31 cellular contexts compared by ENCODE assay signal in the genomic region with DNA sequence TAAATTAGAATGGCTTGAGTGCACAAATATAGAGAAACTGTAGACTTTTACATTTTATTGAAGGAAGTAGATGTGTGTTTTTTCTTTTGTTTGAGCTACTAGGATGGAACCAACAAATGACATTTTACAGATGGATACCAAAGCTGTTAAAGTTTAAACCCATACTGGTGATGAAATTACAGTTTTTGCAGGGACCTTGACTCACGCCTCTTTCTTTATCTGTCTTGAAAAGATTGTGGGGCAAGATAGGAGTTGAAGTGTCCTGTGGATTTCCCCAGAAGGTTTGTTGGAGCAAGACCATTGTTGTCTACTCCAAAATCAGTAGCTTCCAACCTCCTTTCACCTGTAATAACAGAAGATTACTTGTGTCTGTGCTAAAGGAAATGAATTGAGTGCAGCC. TPM values are rescaled to one million over a fixed set of nuclear protein-coding genes. Genes with fewer than 3 reads are reported as not detected.
DNase-seq lines count a peak whose midpoint lies in the region; ATAC-seq, FAIRE-seq and TF ChIP-seq lines count a peak whose summit lies in the region.
"Had no signal": no experiment of that assay in that cellular context is flagged by ENCODE, and none has a peak within 500 bp of the region (broad histone marks: within the 10 kb centered on the region; RNA-seq: fewer than 3 reads in every experiment).

No MANE protein-coding gene starts in this region.

- H3K23ac ChIP-seq in H1 (ENCODE audit: insufficient read length) (no peak overlapping the region), mesenchymal stem cell (ENCODE audit: low read length in 2 of 2) (no peak overlapping the region)

- H3K79me1 ChIP-seq in H1 (ENCODE audit: low read depth, low read length) (no peaks in the 10 kb centered on the region), mesenchymal stem cell (replicated peaks; ENCODE audit: low read length, poor library complexity, severe bottlenecking) (no peaks in the 10 kb centered on the region)

- BruUV-seq in HepG2 (replicated peaks; lab: Mats Ljungman, UMichigan) (no TSS peak), OCI-LY7 (replicated peaks; lab: Mats Ljungman, UMichigan) (no TSS peak)

- H3K9ac ChIP-seq in HepG2 (ENCODE audit: insufficient read depth, low read depth, low read length), result no peak overlapping the region
- H3K9ac ChIP-seq in H1 (replicated peaks in 1 of 4; ENCODE audit: extremely low read depth in 1 of 4, low read depth in 3 of 4, low read length in 3 of 4), result no peak overlapping the region
- no peak overlapping the region for H3K9ac ChIP-seq in mesenchymal stem cell (ENCODE audit: low read length)

- H2BK120ac ChIP-seq in H1 (replicated peaks; ENCODE audit: low read depth, low read length) (peak overlapping the region; percentile 68), mesenchymal stem cell (ENCODE audit: low read depth, low read length) (no peak overlapping the region)

- H3K18ac ChIP-seq in H1 (ENCODE audit: extremely low read depth, low read length), result no peak overlapping the region
- no peak overlapping the region for H3K18ac ChIP-seq in mesenchymal stem cell (ENCODE audit: low read depth in 1 of 2, low read length in 2 of 2)

- H3K36me3 ChIP-seq in HepG2 (replicated peaks in 1 of 2; ENCODE audit: control insufficient read depth in 1 of 2, insufficient read depth in 2 of 2, low read length in 2 of 2), result no peaks in the 10 kb centered on the region
- no peaks in the 10 kb centered on the region for H3K36me3 ChIP-seq in right lobe of liver
- no peaks in the 10 kb centered on the region for H3K36me3 ChIP-seq in H1 (ENCODE audit: control insufficient read depth in 2 of 4, insufficient read depth in 4 of 4, low read length in 3 of 4)
- no peaks in the 10 kb centered on the region for H3K36me3 ChIP-seq in mesenchymal stem cell (ENCODE audit: control insufficient read depth in 1 of 2, insufficient read depth in 2 of 2, low read depth in 1 of 2, low read length in 2 of 2)
- no peaks in the 10 kb centered on the region for H3K36me3 ChIP-seq in OCI-LY7 (ENCODE audit: insufficient read depth, low read length)
- H3K36me3 ChIP-seq: cardiac muscle cell, heart right ventricle, SJCRH30 had no signal

- H3K27ac ChIP-seq in HepG2 (ENCODE audit: extremely low read length, insufficient read depth, low read length) (no peak overlapping the region), right lobe of liver (no peak overlapping the region), H1 (ENCODE audit: low read depth, low read length) (no peak overlapping the region), mesenchymal stem cell (ENCODE audit: low read length, poor library complexity, severe bottlenecking) (peak overlapping the region; percentile 21), OCI-LY7 (ENCODE audit: low read depth, low read length, poor library complexity, severe bottlenecking) (no peak overlapping the region)
- H3K27ac ChIP-seq: cardiac muscle cell, coronary artery, foreskin keratinocyte, HL-60, SJCRH30, testis had no signal

- H3K4me3 ChIP-seq in HepG2 (replicated peaks in 1 of 3; ENCODE audit: insufficient read depth in 1 of 3, low read depth in 2 of 3, low read length in 3 of 3) (no peak overlapping the region), right lobe of liver (no peak overlapping the region), H1 (ENCODE audit: extremely low read depth in 1 of 4, insufficient read depth in 2 of 4, low read depth in 3 of 4, low read length in 4 of 4) (peak overlapping the region in 1 of 4 experiments; percentile 18; a peak in 1 of 8 replicates), mesenchymal stem cell (ENCODE audit: insufficient read depth in 1 of 2, low read depth in 1 of 2, low read length in 2 of 2) (no peak overlapping the region), OCI-LY7 (ENCODE audit: low read depth, low read length, poor library complexity, severe bottlenecking) (no peak overlapping the region)
- H3K4me3 ChIP-seq: cardiac muscle cell, coronary artery, heart right ventricle, SJCRH30, testis had no signal

- H3K79me2 ChIP-seq in HepG2 (ENCODE audit: insufficient read depth, low read length), result no peaks in the 10 kb centered on the region
- no peaks in the 10 kb centered on the region for H3K79me2 ChIP-seq in H1 (ENCODE audit: control insufficient read depth in 1 of 2, insufficient read depth in 2 of 2, low read length in 2 of 2)
- no peaks in the 10 kb centered on the region for H3K79me2 ChIP-seq in OCI-LY7 (ENCODE audit: insufficient read depth, low read depth, low read length)

- 0% methylated on average over 1 of the region's 1 CpG for WGBS in HepG2 (ENCODE audit: low lambda C conversion rate)
- 17% methylated on average over 1 of the region's 1 CpG for WGBS in right lobe of liver (ENCODE audit: insufficient coverage, low coverage, low lambda C conversion rate, missing lambda C conversion rate)
- 83% methylated on average over 1 of the region's 1 CpG; no CpG with 5 or more reads in 1 of the 2 experiments for WGBS in H1 (ENCODE audit: extremely low coverage in 1 of 2, insufficient coverage in 1 of 2, insufficient read length in 1 of 2, insufficient replicate concordance in 2 of 2, low coverage in 1 of 2, low lambda C conversion rate in 2 of 2, missing lambda C conversion rate in 1 of 2), 2 experiments
- WGBS in mesenchymal stem cell, result no CpG with 5 or more reads among the region's 1 CpG

- no peak overlapping the region for H4K5ac ChIP-seq in H1 (ENCODE audit: insufficient read length, low read depth, low read length)

- TF ChIP-seq POLR2A in HepG2 (IDR thresholded peaks at IDR 0.05; ENCODE audit: insufficient read depth in 1 of 2, low read depth in 2 of 2, low read length in 2 of 2) (no peak), right lobe of liver (IDR thresholded peaks at IDR 0.05) (no peak), H1 (IDR thresholded peaks at IDR 0.05; ENCODE audit: control extremely low read depth in 1 of 2, low read depth in 2 of 2, low read length in 2 of 2) (no peak)

- no peak overlapping the region for H4K8ac ChIP-seq in H1 (ENCODE audit: extremely low read depth, insufficient read depth, low read length)
- no peak overlapping the region for H4K8ac ChIP-seq in mesenchymal stem cell (ENCODE audit: low read length)

- 0 out of 2 replicates have a peak overlapping the region, but pooled peaks have one; percentile 16 for H2BK20ac ChIP-seq in H1 (ENCODE audit: low read length)

- CTCF ChIA-PET in HepG2 (lab: Yijun Ruan, JAX; ENCODE audit: low intra/inter-chr PET ratio, low total read pairs), result no interaction called here
- CTCF ChIA-PET in H1 (lab: Charles Lee; ENCODE audit: partially characterized antibody), result no interaction called here
- CTCF ChIA-PET in OCI-LY7 (lab: Charles Lee; ENCODE audit: unreplicated experiment), result no interaction called here

- TF ChIP-seq CTCF in HepG2 (CRISPR knock-in tag; IDR thresholded peaks at IDR 0.05) (no peak), right lobe of liver (IDR thresholded peaks at IDR 0.05) (no peak), H1 (IDR thresholded peaks at IDR 0.05; ENCODE audit: control extremely low read depth in 1 of 3, insufficient read depth in 1 of 3, low read depth in 1 of 3, low read length in 3 of 3) (no peak), OCI-LY7 (conservative IDR thresholded peaks at IDR 0.05; ENCODE audit: low read length) (no peak)

- FAIRE-seq in HepG2 (lab: Jason Lieb, UNC) (no peak), H1 (lab: Jason Lieb, UNC) (no peak)
- FAIRE-seq: A204.1, GM18507 had no signal

- H2AK5ac ChIP-seq in H1 (ENCODE audit: low read depth, low read length), result no peak overlapping the region
- no peak overlapping the region for H2AK5ac ChIP-seq in mesenchymal stem cell (ENCODE audit: low read length, severe bottlenecking)

- TF ChIP-seq RAD21 in HepG2 (CRISPR knock-in tag; IDR thresholded peaks at IDR 0.05) (no peak), H1 (IDR thresholded peaks at IDR 0.05 in 1 of 2, conservative IDR thresholded peaks at IDR 0.05 in 1 of 2; ENCODE audit: low read depth in 2 of 2, low read length in 2 of 2) (no peak)

- H3K27me3 ChIP-seq in HepG2 (ENCODE audit: control insufficient read depth in 1 of 2, insufficient read depth in 2 of 2, low read length in 2 of 2) (0 out of 5 replicates have a peak, but pooled peaks cover 0 to 1% of the 10 kb centered on the region in 2 experiments), right lobe of liver (no peaks in the 10 kb centered on the region), H1 (replicated peaks in 1 of 4; ENCODE audit: control insufficient read depth in 3 of 4, extremely low read depth in 1 of 4, insufficient read depth in 3 of 4, low read length in 3 of 4) (no peaks in the 10 kb centered on the region), mesenchymal stem cell (ENCODE audit: control insufficient read depth in 1 of 2, insufficient read depth in 1 of 2, low read length in 2 of 2) (no peaks in the 10 kb centered on the region)
- H3K27me3 ChIP-seq: cardiac muscle cell, foreskin keratinocyte, heart right ventricle, SJCRH30, testis had no signal

- H3K14ac ChIP-seq in H1 (ENCODE audit: insufficient read length) (no peak overlapping the region), mesenchymal stem cell (ENCODE audit: low read length in 2 of 2) (no peak overlapping the region)

- H2BK5ac ChIP-seq in H1 (ENCODE audit: low read depth, low read length), result no peak overlapping the region
- no peak overlapping the region for H2BK5ac ChIP-seq in mesenchymal stem cell (ENCODE audit: low read depth, low read length, poor library complexity, severe bottlenecking)

- peak overlapping the region; percentile 36 for H4K91ac ChIP-seq in H1 (replicated peaks; ENCODE audit: insufficient read length, low read length)
- no peak overlapping the region for H4K91ac ChIP-seq in mesenchymal stem cell (ENCODE audit: low read length)

- in situ Hi-C loops in HepG2 (cut with HindIII; ENCODE audit: extremely low pct_ligation_motif_present, low pct_unique_long_range_greater_than_20kb), result no loop called here

- DNase-seq in HepG2 (ENCODE audit: low spot score), result no peak
- DNase-seq in right lobe of liver, result no peak
- DNase-seq in H1 (ENCODE audit: low read depth in 1 of 2, low spot score in 2 of 2), result no peak
- peak; percentile 27 for DNase-seq in mesenchymal stem cell
- no peak for DNase-seq in SHP77 treated with DMSO at 0.1 percent for 48 hours (lab: John Stamatoyannopoulos, UW)
- DNase-seq in NOMO-1 (lab: John Stamatoyannopoulos, UW; ENCODE audit: unreplicated experiment in 2 of 2), result no peak
- no peak for DNase-seq in OCI-LY7 (ENCODE audit: low spot score)
- DNase-seq: activated CD4-positive, alpha-beta T cell treated with anti-CD3 and anti-CD28 coated beads, Interleukin-2, amount 10 ng/mL, durations not matched to agents 24 days and 14 days; activated CD8-positive, alpha-beta memory T cell treated with anti-CD3 and anti-CD28 coated beads for 24 hours; activated effector memory CD4-positive, alpha-beta T cell treated with anti-CD3 and anti-CD28 coated beads, Interleukin-2, amount 50 U/mL, for 16 hours; activated naive CD8-positive, alpha-beta T cell treated with anti-CD3 and anti-CD28 coated beads, Interleukin-2, amount 10 ng/mL, durations not matched to agents 7 days and 5 days; aorta; CD8-positive, alpha-beta memory T cell; DMS 273 treated with DMSO at 0.1 percent for 48 hours; effector memory CD4-positive, alpha-beta T cell; foreskin keratinocyte; Kasumi-1; NCI-H1417 treated with DMSO at 0.1 percent for 48 hours; NCI-H2029 treated with DMSO at 0.1 percent for 48 hours; NCI-H2227 treated with DMSO at 0.1 percent for 48 hours; SJCRH30; stimulated activated CD8-positive, alpha-beta memory T cell treated with anti-CD3 and anti-CD28 coated beads, Interleukin-4, amount 100 ng/mL, for 48 hours; testis had no signal

- H3K4me1 ChIP-seq in HepG2 (ENCODE audit: insufficient read depth, low read length) (peaks cover 66% of the 10 kb centered on the region), right lobe of liver (no peaks in the 10 kb centered on the region), H1 (replicated peaks in 1 of 4; ENCODE audit: control insufficient read depth in 3 of 4, insufficient read depth in 4 of 4, low read length in 3 of 4) (peaks cover 4 to 9% (median 7%) of the 10 kb centered on the region in 4 experiments; a peak in 6 of 7 replicates), mesenchymal stem cell (ENCODE audit: control insufficient read depth, insufficient read depth, low read depth, low read length) (peaks cover 1% of the 10 kb centered on the region), OCI-LY7 (ENCODE audit: insufficient read depth, low read length, poor library complexity, severe bottlenecking) (peaks cover 6% of the 10 kb centered on the region)
- H3K4me1 ChIP-seq: foreskin keratinocyte had no signal

- no peaks in the 10 kb centered on the region for H3K9me2 ChIP-seq in OCI-LY7 (ENCODE audit: insufficient read depth, low read length)

- TF ChIP-seq EP300 in HepG2 (IDR thresholded peaks at IDR 0.05; ENCODE audit: low read depth in 2 of 2, low read length in 2 of 2), result no peak
- TF ChIP-seq EP300 in HepG2 (CRISPR knock-in tag; IDR thresholded peaks at IDR 0.05; ENCODE audit: borderline replicate concordance), result no peak
- TF ChIP-seq EP300 in H1 (IDR thresholded peaks at IDR 0.05; ENCODE audit: borderline replicate concordance in 1 of 2, low read depth in 2 of 2, low read length in 2 of 2), result no peak

- intact Hi-C loops in HepG2 (cut with micrococcal nuclease; ENCODE audit: unreplicated experiment), result loop anchor here (10.0 kb wide), 1 partner anchor 117 kb away; no protein-coding TSS in a partner anchor
- intact Hi-C loops in right lobe of liver (cut with DNase I), result no loop called here
- intact Hi-C loops in OCI-LY7 (cut with micrococcal nuclease; ENCODE audit: unreplicated experiment), result no loop called here

- no peak overlapping the region for H2AFZ ChIP-seq in HepG2 (ENCODE audit: low read length)
- H2AFZ ChIP-seq in H1 (ENCODE audit: low read length), result no peak overlapping the region; the same call in 1 of the 2 replicates
- H2AFZ ChIP-seq in mesenchymal stem cell (ENCODE audit: low read depth, low read length), result no peak overlapping the region
- no peak overlapping the region for H2AFZ ChIP-seq in OCI-LY7 (ENCODE audit: low read length)

- H3K23me2 ChIP-seq in H1 (ENCODE audit: low read depth, low read length), result no peaks in the 10 kb centered on the region; the same call in 1 of the 2 replicates

- no peak overlapping the region for H2BK15ac ChIP-seq in H1 (ENCODE audit: low read length)
- no peak overlapping the region for H2BK15ac ChIP-seq in mesenchymal stem cell (ENCODE audit: low read depth, poor library complexity, severe bottlenecking)

- H3K4ac ChIP-seq in H1 (replicated peaks; ENCODE audit: insufficient read length, low read depth, low read length), result no peak overlapping the region
- peak overlapping the region in 1 of 2 experiments; percentile 26 for H3K4ac ChIP-seq in mesenchymal stem cell (ENCODE audit: low read depth in 1 of 2, low read length in 2 of 2)

- H3K4me2 ChIP-seq in HepG2 (ENCODE audit: low read depth, low read length), result peak overlapping the region; percentile 28; the same call in 1 of the 2 replicates
- H3K4me2 ChIP-seq in H1 (ENCODE audit: insufficient read depth in 1 of 2, low read depth in 2 of 2, low read length in 2 of 2), result no peak overlapping the region
- no peak overlapping the region for H3K4me2 ChIP-seq in mesenchymal stem cell (ENCODE audit: low read length, poor library complexity, severe bottlenecking)
- no peak overlapping the region for H3K4me2 ChIP-seq in OCI-LY7 (ENCODE audit: low read length)

- H4K20me1 ChIP-seq in HepG2 (ENCODE audit: insufficient read depth, low read length) (no peaks in the 10 kb centered on the region), H1 (replicated peaks in 1 of 2; ENCODE audit: control insufficient read depth in 1 of 2, insufficient read depth in 2 of 2, low read length in 2 of 2) (no peaks in the 10 kb centered on the region), OCI-LY7 (ENCODE audit: insufficient read depth, low read length) (no peaks in the 10 kb centered on the region)

- no peak overlapping the region for H3K56ac ChIP-seq in H1 (replicated peaks; ENCODE audit: insufficient read length, low read depth, low read length)

- POLR2A ChIA-PET in HepG2 (lab: Yijun Ruan, JAX) (interaction anchor here (1.0 kb wide), 1 partner anchor 47 kb away, joined by 4 read pairs; a partner anchor contains a TSS), H1 (lab: Charles Lee; ENCODE audit: partially characterized antibody) (no interaction called here), OCI-LY7 (lab: Charles Lee) (interaction anchor here (0.6 kb wide), 1 partner anchor 112 kb away, joined by 3 read pairs; no protein-coding TSS in a partner anchor)

- ATAC-seq in HepG2, result no peak
- ATAC-seq in right lobe of liver, result no peak
- ATAC-seq in HG03520 (IDR thresholded peaks at IDR 0.05; ENCODE audit: unreplicated experiment), result no peak
- ATAC-seq: foreskin keratinocyte, Panc1 had no signal

- H2BK12ac ChIP-seq in H1 (ENCODE audit: low read depth, low read length) (no peak overlapping the region), mesenchymal stem cell (ENCODE audit: low read length in 2 of 2) (no peak overlapping the region)

- H3K9me3 ChIP-seq in HepG2 (ENCODE audit: low read length) (no peaks in the 10 kb centered on the region), right lobe of liver (no peaks in the 10 kb centered on the region), H1 (ENCODE audit: insufficient read depth in 2 of 2, low read depth in 1 of 2, low read length in 1 of 2) (no peaks in the 10 kb centered on the region), mesenchymal stem cell (ENCODE audit: control insufficient read depth, low read length) (no peaks in the 10 kb centered on the region), OCI-LY7 (ENCODE audit: low read length) (no peaks in the 10 kb centered on the region)
- H3K9me3 ChIP-seq: heart right ventricle, testis had no signal

RNA-seq across cellular contexts. Expression of a gene that starts 4.0 kb away (rescaled TPM):
- total RNA-seq in HepG2 (2016; rRNA removed; fragmentation: Illumina TruSeq; extraction: Trizol), result 8.8 and 9.1 TPM in 2 replicates
- total RNA-seq in HepG2 (2016; cell fraction: cytosol; rRNA removed; fragmentation: Illumina TruSeq; extraction: Trizol; ENCODE audit: low read depth), result 1.5 and 2.9 TPM in 2 replicates
- 10.5 and 11.2 TPM in 2 replicates for total RNA-seq in HepG2 (2016; cell fraction: insoluble cytoplasmic fraction; rRNA removed; fragmentation: Illumina TruSeq; extraction: Trizol)
- 3.2 and 3.3 TPM in 2 replicates for total RNA-seq in HepG2 (2016; cell fraction: membrane; rRNA removed; fragmentation: Illumina TruSeq; extraction: Trizol)
- total RNA-seq in HepG2 (2016; cell fraction: nucleus; rRNA removed; fragmentation: Illumina TruSeq; extraction: Trizol), result 13.7 and 20.9 TPM in 2 replicates
- 7.5 and 7.9 TPM in 2 replicates for polyA plus RNA-seq in HepG2 (2011; rRNA removed)
- polyA plus RNA-seq in HepG2 (2011; cell fraction: cytosol; rRNA removed), result 2.6 and 4.3 TPM in 2 replicates
- polyA plus RNA-seq in HepG2 (2011; cell fraction: nucleus; rRNA removed), result 11.9 and 18.3 TPM in 2 replicates
- 7.6 and 7.9 TPM in 2 replicates for polyA plus RNA-seq in HepG2 (2012)
- polyA plus RNA-seq in HepG2 (2016; cell fraction: cytosol; fragmentation: Illumina TruSeq; extraction: Trizol; ENCODE audit: low read depth), result 3.0 and 3.2 TPM in 2 replicates
- 7.0 and 12.1 TPM in 2 replicates for polyA plus RNA-seq in HepG2 (2016; cell fraction: insoluble cytoplasmic fraction; fragmentation: Illumina TruSeq; extraction: Trizol; ENCODE audit: low read depth)
- polyA plus RNA-seq in HepG2 (2016; cell fraction: membrane; fragmentation: Illumina TruSeq; extraction: Trizol; ENCODE audit: low read depth), result 2.3 and 2.4 TPM in 2 replicates
- polyA plus RNA-seq in HepG2 (2016; cell fraction: nucleus; fragmentation: Illumina TruSeq; extraction: Trizol; ENCODE audit: insufficient read depth, low read depth), result 14.0 TPM in 2 replicates
- 8.7 TPM in 1 of 2 replicates, not detected in the other for polyA minus RNA-seq in HepG2 (2011; rRNA and poly(A)+ RNA removed; ENCODE audit: low replicate concordance)
- 1.4 and 2.1 TPM in 2 replicates for polyA minus RNA-seq in HepG2 (2011; cell fraction: cytosol; rRNA and poly(A)+ RNA removed)
- 25.5 and 36.3 TPM in 2 replicates for polyA minus RNA-seq in HepG2 (2011; cell fraction: nucleus; rRNA and poly(A)+ RNA removed)
- 1 to 10 TPM; 1.9 to 6.2 (median 3.7) TPM for total RNA-seq in right lobe of liver
- 0.67 TPM in 1 of 2 replicates, not detected in the other for total RNA-seq in H1 (2021; fragmentation: NEBNext Ultra II Directional; extraction: Animal tissue kit (Norgen Biotek cat#: 25700))
- polyA plus RNA-seq in H1 (2011; rRNA removed), result 0.71 and 0.78 TPM in 2 replicates
- 1.0 TPM for polyA plus RNA-seq in H1 (2011; cell fraction: cytosol; rRNA removed)
- polyA plus RNA-seq in H1 (2011; cell fraction: nucleus; rRNA removed), result 1.1 TPM
- 1.1 to 2.7 TPM (median 1.4 TPM) in 4 replicates for polyA plus RNA-seq in H1 (2012, experiment 1 of 2)
- 0.55 TPM for polyA plus RNA-seq in H1 (2012, experiment 2 of 2)
- polyA plus RNA-seq in H1 (2013, experiment 1 of 2), result 0.32 TPM
- 0.11 TPM for polyA plus RNA-seq in H1 (2013, experiment 2 of 2)
- 0.69 and 1.4 TPM in 2 replicates for polyA minus RNA-seq in H1 (2011; rRNA and poly(A)+ RNA removed)
- 0.22 TPM for polyA minus RNA-seq in H1 (2011; cell fraction: cytosol; rRNA and poly(A)+ RNA removed)
- 4.5 TPM for polyA minus RNA-seq in H1 (2011; cell fraction: nucleus; rRNA and poly(A)+ RNA removed)
- polyA plus RNA-seq in mesenchymal stem cell (2013, experiment 1 of 2), result not detected
- polyA plus RNA-seq in mesenchymal stem cell (2013, experiment 2 of 2), result not detected
- 4.2 and 5.5 TPM in 2 replicates for total RNA-seq in OCI-LY7 (2014; rRNA removed; shearing (Covaris generic))
- 0.11 TPM in 1 of 2 replicates, not detected in the other for total RNA-seq in OCI-LY7 (2022)

RNA-seq across cellular contexts. Expression of a gene that starts 47.0 kb away (rescaled TPM):
- total RNA-seq in HepG2 (2016; rRNA removed; fragmentation: Illumina TruSeq; extraction: Trizol) (9.0 and 11.9 TPM in 2 replicates), right lobe of liver (1 to 10 TPM in 3 of 6 experiments, under 1 TPM in 3; 0.33 to 4.3 (median 0.77) TPM), OCI-LY7 (2022) (5.4 and 7.3 TPM in 2 replicates)
- 16.8 and 18.3 TPM in 2 replicates for total RNA-seq in HepG2 (2016; cell fraction: cytosol; rRNA removed; fragmentation: Illumina TruSeq; extraction: Trizol; ENCODE audit: low read depth)
- total RNA-seq in HepG2 (2016; cell fraction: insoluble cytoplasmic fraction; rRNA removed; fragmentation: Illumina TruSeq; extraction: Trizol), result 10.2 and 12.7 TPM in 2 replicates
- 20.1 and 23.6 TPM in 2 replicates for total RNA-seq in HepG2 (2016; cell fraction: membrane; rRNA removed; fragmentation: Illumina TruSeq; extraction: Trizol)
- total RNA-seq in HepG2 (2016; cell fraction: nucleus; rRNA removed; fragmentation: Illumina TruSeq; extraction: Trizol), result 8.5 and 10.1 TPM in 2 replicates
- polyA plus RNA-seq in HepG2 (2011; rRNA removed) (4.3 and 4.8 TPM in 2 replicates), H1 (2011; rRNA removed) (11.1 and 16.9 TPM in 2 replicates)
- polyA plus RNA-seq in HepG2 (2011; cell fraction: cytosol; rRNA removed), result 3.3 and 4.3 TPM in 2 replicates
- 2.8 and 3.5 TPM in 2 replicates for polyA plus RNA-seq in HepG2 (2011; cell fraction: nucleus; rRNA removed)
- polyA plus RNA-seq in HepG2 (2012), result 1.4 and 3.0 TPM in 2 replicates
- polyA plus RNA-seq in HepG2 (2016; cell fraction: cytosol; fragmentation: Illumina TruSeq; extraction: Trizol; ENCODE audit: low read depth), result 10.2 and 16.4 TPM in 2 replicates
- polyA plus RNA-seq in HepG2 (2016; cell fraction: insoluble cytoplasmic fraction; fragmentation: Illumina TruSeq; extraction: Trizol; ENCODE audit: low read depth), result 8.3 and 11.1 TPM in 2 replicates
- polyA plus RNA-seq in HepG2 (2016; cell fraction: membrane; fragmentation: Illumina TruSeq; extraction: Trizol; ENCODE audit: low read depth), result 17.2 and 19.6 TPM in 2 replicates
- 6.8 and 8.9 TPM in 2 replicates for polyA plus RNA-seq in HepG2 (2016; cell fraction: nucleus; fragmentation: Illumina TruSeq; extraction: Trizol; ENCODE audit: insufficient read depth, low read depth)
- 1.9 and 10.3 TPM in 2 replicates for polyA minus RNA-seq in HepG2 (2011; rRNA and poly(A)+ RNA removed; ENCODE audit: low replicate concordance)
- polyA minus RNA-seq in HepG2 (2011; cell fraction: cytosol; rRNA and poly(A)+ RNA removed), result 1.4 and 3.9 TPM in 2 replicates
- polyA minus RNA-seq in HepG2 (2011; cell fraction: nucleus; rRNA and poly(A)+ RNA removed), result 4.5 and 7.2 TPM in 2 replicates
- 12.0 and 14.0 TPM in 2 replicates for total RNA-seq in H1 (2021; fragmentation: NEBNext Ultra II Directional; extraction: Animal tissue kit (Norgen Biotek cat#: 25700))
- 10.9 TPM for polyA plus RNA-seq in H1 (2011; cell fraction: cytosol; rRNA removed)
- 14.1 TPM for polyA plus RNA-seq in H1 (2011; cell fraction: nucleus; rRNA removed)
- 11.8 to 13.5 TPM (median 12.9 TPM) in 4 replicates for polyA plus RNA-seq in H1 (2012, experiment 1 of 2)
- polyA plus RNA-seq in H1 (2012, experiment 2 of 2), result 9.3 TPM
- 5.7 TPM for polyA plus RNA-seq in H1 (2013, experiment 1 of 2)
- polyA plus RNA-seq in H1 (2013, experiment 2 of 2), result 8.1 TPM
- 19.0 and 23.9 TPM in 2 replicates for polyA minus RNA-seq in H1 (2011; rRNA and poly(A)+ RNA removed)
- 10.1 TPM for polyA minus RNA-seq in H1 (2011; cell fraction: cytosol; rRNA and poly(A)+ RNA removed)
- 32.0 TPM for polyA minus RNA-seq in H1 (2011; cell fraction: nucleus; rRNA and poly(A)+ RNA removed)
- 1.3 TPM for polyA plus RNA-seq in mesenchymal stem cell (2013, experiment 1 of 2)
- polyA plus RNA-seq in mesenchymal stem cell (2013, experiment 2 of 2), result 1.5 TPM
- total RNA-seq in OCI-LY7 (2014; rRNA removed; shearing (Covaris generic)), result 7.0 and 9.2 TPM in 2 replicates
